11 cellular contexts compared by ENCODE assay signal in genomic region chr1:85091647-85092295, GRCh38. TPM values are rescaled to one million over a fixed set of nuclear protein-coding genes. Genes with fewer than 3 reads are reported as not detected.
DNase-seq lines count a peak whose midpoint lies in the region; ATAC-seq and TF ChIP-seq lines count a peak whose summit lies in the region.
"Had no signal": no experiment of that assay in that cellular context is flagged by ENCODE, and none has a peak within 500 bp of the region (broad histone marks: within the 10 kb centered on the region; RNA-seq: fewer than 3 reads in every experiment).

No MANE protein-coding gene starts in this region.

- no peaks in the 10 kb centered on the region for H3K36me3 Mint-ChIP-seq in CD8-positive, alpha-beta T cell
- H3K36me3 Mint-ChIP-seq in T-helper 17 cell (ENCODE audit: low read depth), result peaks cover 6% of the 10 kb centered on the region

- no peak for DNase-seq in CD8-positive, alpha-beta T cell
- DNase-seq in T-helper 17 cell, result no peak
- peak; percentile 16 for DNase-seq in iris pigment epithelial cell (ENCODE audit: low read depth)
- no peak for DNase-seq in epidermal melanocyte (ENCODE audit: insufficient read length, low spot score)
- no peak for DNase-seq in NCI-H526 (lab: John Stamatoyannopoulos, UW)
- DNase-seq: EL had no signal

- H3K27ac Mint-ChIP-seq in CD8-positive, alpha-beta T cell, result no peak overlapping the region
- H3K27ac Mint-ChIP-seq in T-helper 17 cell, result no peak overlapping the region

- H3K27me3 Mint-ChIP-seq in CD8-positive, alpha-beta T cell (ENCODE audit: low read depth), result peaks cover 5% of the 10 kb centered on the region
- H3K27me3 Mint-ChIP-seq in T-helper 17 cell, result peaks cover 48% of the 10 kb centered on the region

- no peaks in the 10 kb centered on the region for H3K36me3 ChIP-seq in CD8-positive, alpha-beta T cell (ENCODE audit: insufficient read depth, low read length)

- H3K9me3 Mint-ChIP-seq in CD8-positive, alpha-beta T cell, result no peaks in the 10 kb centered on the region

- no peak for TF ChIP-seq CTCF in CD8-positive, alpha-beta T cell (IDR thresholded peaks at IDR 0.05)

- CTCF ChIA-PET in CD8-positive, alpha-beta T cell (lab: Charles Lee), result no interaction called here

- no peak overlapping the region for H3K27ac ChIP-seq in CD8-positive, alpha-beta T cell (ENCODE audit: low read depth, low read length)

- no peaks in the 10 kb centered on the region for H3K9me3 ChIP-seq in CD8-positive, alpha-beta T cell (ENCODE audit: low read length)
- no peaks in the 10 kb centered on the region for H3K9me3 ChIP-seq in T-helper 17 cell (ENCODE audit: control insufficient read depth, low read length, poor library complexity, severe bottlenecking)

- ATAC-seq in CD8-positive, alpha-beta T cell, result no peak
- ATAC-seq in GM21825 (IDR thresholded peaks at IDR 0.05; ENCODE audit: unreplicated experiment), result peak; percentile 68
- no peak for ATAC-seq in T-helper 17 cell
- no peak for ATAC-seq in GM18519 (IDR thresholded peaks at IDR 0.05; ENCODE audit: low FRiP score, unreplicated experiment)
- no peak for ATAC-seq in GM21576 (IDR thresholded peaks at IDR 0.05; ENCODE audit: unreplicated experiment)
- ATAC-seq: HepG2 had no signal

- H3K4me3 ChIP-seq in CD8-positive, alpha-beta T cell (ENCODE audit: low read depth, low read length), result peak overlapping the region; percentile 29

- peaks cover 6% of the 10 kb centered on the region for H3K4me1 Mint-ChIP-seq in CD8-positive, alpha-beta T cell (ENCODE audit: low read depth)
- peaks cover 8% of the 10 kb centered on the region for H3K4me1 Mint-ChIP-seq in T-helper 17 cell

- no peaks in the 10 kb centered on the region for H3K27me3 ChIP-seq in CD8-positive, alpha-beta T cell (ENCODE audit: insufficient read depth, low read length)

- H3K4me3 Mint-ChIP-seq in CD8-positive, alpha-beta T cell, result peak overlapping the region; percentile 26
- peak overlapping the region; percentile 36 for H3K4me3 Mint-ChIP-seq in T-helper 17 cell

- intact Hi-C loops in CD8-positive, alpha-beta T cell (cut with DNase I, micrococcal nuclease), result no loop called here

- peaks cover 9% of the 10 kb centered on the region for H3K4me1 ChIP-seq in CD8-positive, alpha-beta T cell (ENCODE audit: insufficient read depth, low read length)

- POLR2A ChIA-PET in CD8-positive, alpha-beta T cell (lab: Charles Lee), result no interaction called here

RNA-seq across cellular contexts. Expression of gene MCOLN3, which starts 43.5 kb away (rescaled TPM):
- under 1 TPM; 0.11 to 0.14 TPM for total RNA-seq in CD8-positive, alpha-beta T cell
- total RNA-seq in T-helper 17 cell, result 1 to 10 TPM; 3.2 to 5.1 TPM
- total RNA-seq: endothelial cell of umbilical vein had no signal
